ENCODE assay signal across 12 cellular contexts in genomic region chr2:55302241-55302640, GRCh38. TPM values are rescaled to one million over a fixed set of nuclear protein-coding genes. Genes with fewer than 3 reads are reported as not detected.
DNase-seq lines count a peak whose midpoint lies in the region; ATAC-seq, FAIRE-seq and TF ChIP-seq lines count a peak whose summit lies in the region.
"Had no signal": no experiment of that assay in that cellular context is flagged by ENCODE, and none has a peak within 500 bp of the region (broad histone marks: within the 10 kb centered on the region; RNA-seq: fewer than 3 reads in every experiment).

No MANE protein-coding gene starts in this region.

- POLR2A ChIA-PET in CD8-positive, alpha-beta T cell (lab: Charles Lee), result no interaction called here
- POLR2A ChIA-PET in HepG2 (lab: Yijun Ruan, JAX), result no interaction called here

- no peaks in the 10 kb centered on the region for H3K36me3 Mint-ChIP-seq in CD8-positive, alpha-beta T cell

- no peak overlapping the region for H3K27ac ChIP-seq in CD8-positive, alpha-beta T cell (ENCODE audit: low read depth, low read length)
- no peak overlapping the region for H3K27ac ChIP-seq in HepG2 (ENCODE audit: extremely low read length, insufficient read depth, low read length)
- H3K27ac ChIP-seq: breast epithelium had no signal

- no peaks in the 10 kb centered on the region for H3K79me2 ChIP-seq in HepG2 (ENCODE audit: insufficient read depth, low read length)

- CTCF ChIA-PET in CD8-positive, alpha-beta T cell (lab: Charles Lee), result interaction anchor here (0.6 kb wide), 1 partner anchor 30 kb away, joined by 3 read pairs; no protein-coding TSS in a partner anchor
- CTCF ChIA-PET in HepG2 (lab: Yijun Ruan, JAX; ENCODE audit: low intra/inter-chr PET ratio, low total read pairs), result no interaction called here

- no peaks in the 10 kb centered on the region for H4K20me1 ChIP-seq in HepG2 (ENCODE audit: insufficient read depth, low read length)

- no peak overlapping the region for H3K4me3 ChIP-seq in CD8-positive, alpha-beta T cell (ENCODE audit: low read depth, low read length)
- no peak overlapping the region for H3K4me3 ChIP-seq in HepG2 (replicated peaks in 1 of 3; ENCODE audit: insufficient read depth in 1 of 3, low read depth in 2 of 3, low read length in 3 of 3)
- H3K4me3 ChIP-seq: breast epithelium had no signal

- H3K4me1 Mint-ChIP-seq in CD8-positive, alpha-beta T cell (ENCODE audit: low read depth), result peaks cover 3% of the 10 kb centered on the region

- no peak for TF ChIP-seq EP300 in HepG2 (IDR thresholded peaks at IDR 0.05; ENCODE audit: low read depth in 2 of 2, low read length in 2 of 2)
- no peak for TF ChIP-seq EP300 in HepG2 (CRISPR knock-in tag; IDR thresholded peaks at IDR 0.05; ENCODE audit: borderline replicate concordance)

- peak; percentile 23 for ATAC-seq in CD8-positive, alpha-beta T cell
- ATAC-seq in GM18861 (IDR thresholded peaks at IDR 0.05; ENCODE audit: unreplicated experiment), result peak; percentile 88
- peak; percentile 84 for ATAC-seq in GM21723 (IDR thresholded peaks at IDR 0.05; ENCODE audit: unreplicated experiment)
- ATAC-seq in HG03196 (IDR thresholded peaks at IDR 0.05; ENCODE audit: unreplicated experiment), result peak; percentile 69
- ATAC-seq in GM18907 (IDR thresholded peaks at IDR 0.05; ENCODE audit: unreplicated experiment), result no peak
- ATAC-seq in HepG2, result no peak

- no peak overlapping the region for H2AFZ ChIP-seq in HepG2 (ENCODE audit: low read length)

- TF ChIP-seq CTCF in CD8-positive, alpha-beta T cell (IDR thresholded peaks at IDR 0.05), result no peak
- TF ChIP-seq CTCF in HepG2 (CRISPR knock-in tag; IDR thresholded peaks at IDR 0.05), result no peak

- intact Hi-C loops in CD8-positive, alpha-beta T cell (cut with DNase I, micrococcal nuclease), result no loop called here
- intact Hi-C loops in posterior vena cava (cut with DNase I), result no loop called here
- intact Hi-C loops in HepG2 (cut with micrococcal nuclease; ENCODE audit: unreplicated experiment), result no loop called here

- H3K27me3 Mint-ChIP-seq in CD8-positive, alpha-beta T cell (ENCODE audit: low read depth), result no peaks in the 10 kb centered on the region

- no peak overlapping the region for H3K4me2 ChIP-seq in HepG2 (ENCODE audit: low read depth, low read length)

- TF ChIP-seq RAD21 in HepG2 (CRISPR knock-in tag; IDR thresholded peaks at IDR 0.05), result no peak

- no TSS peak for BruUV-seq in HepG2 (replicated peaks; lab: Mats Ljungman, UMichigan)

- H3K4me3 Mint-ChIP-seq in CD8-positive, alpha-beta T cell, result no peak overlapping the region

- FAIRE-seq in HepG2 (lab: Jason Lieb, UNC), result no peak

- no peak overlapping the region for H3K27ac Mint-ChIP-seq in CD8-positive, alpha-beta T cell

- DNase-seq in CD8-positive, alpha-beta T cell, result no peak
- DNase-seq in AG20443 (ENCODE audit: low spot score), result no peak
- DNase-seq in posterior vena cava (ENCODE audit: low spot score), result no peak
- DNase-seq in HepG2 (ENCODE audit: low spot score), result no peak
- DNase-seq: activated T-cell treated with anti-CD3 and anti-CD28 coated beads for 4 hours, HCEC 1CT, KBM-7 had no signal

- no peaks in the 10 kb centered on the region for H3K9me3 ChIP-seq in CD8-positive, alpha-beta T cell (ENCODE audit: low read length)
- H3K9me3 ChIP-seq in HepG2 (ENCODE audit: low read length), result no peaks in the 10 kb centered on the region
- H3K9me3 ChIP-seq: breast epithelium had no signal

- no peaks in the 10 kb centered on the region for H3K36me3 ChIP-seq in CD8-positive, alpha-beta T cell (ENCODE audit: insufficient read depth, low read length)
- H3K36me3 ChIP-seq in HepG2 (replicated peaks in 1 of 2; ENCODE audit: control insufficient read depth in 1 of 2, insufficient read depth in 2 of 2, low read length in 2 of 2), result peaks cover 7 to 38% of the 10 kb centered on the region in 2 experiments
- H3K36me3 ChIP-seq: breast epithelium had no signal

- H3K9me3 Mint-ChIP-seq in CD8-positive, alpha-beta T cell, result no peaks in the 10 kb centered on the region

- no peak overlapping the region for H3K9ac ChIP-seq in HepG2 (ENCODE audit: insufficient read depth, low read depth, low read length)

- in situ Hi-C loops in HepG2 (cut with HindIII; ENCODE audit: extremely low pct_ligation_motif_present, low pct_unique_long_range_greater_than_20kb), result no loop called here

- H3K27me3 ChIP-seq in CD8-positive, alpha-beta T cell (ENCODE audit: insufficient read depth, low read length), result no peaks in the 10 kb centered on the region
- H3K27me3 ChIP-seq in HepG2 (ENCODE audit: control insufficient read depth in 1 of 2, insufficient read depth in 2 of 2, low read length in 2 of 2), result no peaks in the 10 kb centered on the region
- H3K27me3 ChIP-seq: breast epithelium had no signal

- 98% methylated on average over 3 of the region's 3 CpGs for WGBS in HepG2 (ENCODE audit: low lambda C conversion rate)

- no peak for TF ChIP-seq POLR2A in HepG2 (IDR thresholded peaks at IDR 0.05; ENCODE audit: insufficient read depth in 1 of 2, low read depth in 2 of 2, low read length in 2 of 2)

- H3K4me1 ChIP-seq in CD8-positive, alpha-beta T cell (ENCODE audit: insufficient read depth, low read length), result no peaks in the 10 kb centered on the region
- no peaks in the 10 kb centered on the region for H3K4me1 ChIP-seq in HepG2 (ENCODE audit: insufficient read depth, low read length)
- H3K4me1 ChIP-seq: breast epithelium had no signal

TF ChIP-seq in HepG2, 621 proteins besides CTCF, POLR2A, EP300 and RAD21:
- no peak for TF ChIP-seq TARDBP (CRISPR knock-in tag; IDR thresholded peaks at IDR 0.05)

RNA-seq across cellular contexts. Expression of gene MTIF2, which starts 33.2 kb away (rescaled TPM):
- total RNA-seq in CD8-positive, alpha-beta T cell, result 10 to 100 TPM; 12.2 to 14.4 TPM
- total RNA-seq in posterior vena cava (10 to 100 TPM; 18.6 to 19.9 TPM), HepG2 (2016; rRNA removed; fragmentation: Illumina TruSeq; extraction: Trizol) (92.1 and 118 TPM in 2 replicates)
- 21.8 and 23.5 TPM in 2 replicates for total RNA-seq in HepG2 (2016; cell fraction: cytosol; rRNA removed; fragmentation: Illumina TruSeq; extraction: Trizol; ENCODE audit: low read depth)
- total RNA-seq in HepG2 (2016; cell fraction: insoluble cytoplasmic fraction; rRNA removed; fragmentation: Illumina TruSeq; extraction: Trizol), result 93.6 and 122 TPM in 2 replicates
- total RNA-seq in HepG2 (2016; cell fraction: membrane; rRNA removed; fragmentation: Illumina TruSeq; extraction: Trizol), result 55.0 and 56.5 TPM in 2 replicates
- 60.4 and 62.8 TPM in 2 replicates for total RNA-seq in HepG2 (2016; cell fraction: nucleus; rRNA removed; fragmentation: Illumina TruSeq; extraction: Trizol)
- 24.3 and 32.1 TPM in 2 replicates for polyA plus RNA-seq in HepG2 (2011; rRNA removed)
- 16.5 and 20.9 TPM in 2 replicates for polyA plus RNA-seq in HepG2 (2011; cell fraction: cytosol; rRNA removed)
- 32.9 and 33.4 TPM in 2 replicates for polyA plus RNA-seq in HepG2 (2011; cell fraction: nucleus; rRNA removed)
- 37.6 and 54.9 TPM in 2 replicates for polyA plus RNA-seq in HepG2 (2012)
- 9.6 TPM in 2 replicates for polyA plus RNA-seq in HepG2 (2016; cell fraction: cytosol; fragmentation: Illumina TruSeq; extraction: Trizol; ENCODE audit: low read depth)
- polyA plus RNA-seq in HepG2 (2016; cell fraction: insoluble cytoplasmic fraction; fragmentation: Illumina TruSeq; extraction: Trizol; ENCODE audit: low read depth), result 93.7 and 99.1 TPM in 2 replicates
- 24.8 and 29.0 TPM in 2 replicates for polyA plus RNA-seq in HepG2 (2016; cell fraction: membrane; fragmentation: Illumina TruSeq; extraction: Trizol; ENCODE audit: low read depth)
- 77.0 and 78.6 TPM in 2 replicates for polyA plus RNA-seq in HepG2 (2016; cell fraction: nucleus; fragmentation: Illumina TruSeq; extraction: Trizol; ENCODE audit: insufficient read depth, low read depth)
- 39.6 and 42.1 TPM in 2 replicates for polyA minus RNA-seq in HepG2 (2011; rRNA and poly(A)+ RNA removed; ENCODE audit: low replicate concordance)
- 26.6 and 34.5 TPM in 2 replicates for polyA minus RNA-seq in HepG2 (2011; cell fraction: cytosol; rRNA and poly(A)+ RNA removed)
- 75.2 and 79.7 TPM in 2 replicates for polyA minus RNA-seq in HepG2 (2011; cell fraction: nucleus; rRNA and poly(A)+ RNA removed)

Comparison
In these comparisons a context has a peak if more than half of its experiments do, and no peak if none do; other contexts are left out.
1. ATAC-seq: peak in CD8-positive, alpha-beta T cell (single experiment), GM18861 (single experiment), GM21723 (single experiment) and HG03196 (single experiment); none in GM18907 (single experiment) and HepG2 (single experiment).